In the genomic region with DNA sequence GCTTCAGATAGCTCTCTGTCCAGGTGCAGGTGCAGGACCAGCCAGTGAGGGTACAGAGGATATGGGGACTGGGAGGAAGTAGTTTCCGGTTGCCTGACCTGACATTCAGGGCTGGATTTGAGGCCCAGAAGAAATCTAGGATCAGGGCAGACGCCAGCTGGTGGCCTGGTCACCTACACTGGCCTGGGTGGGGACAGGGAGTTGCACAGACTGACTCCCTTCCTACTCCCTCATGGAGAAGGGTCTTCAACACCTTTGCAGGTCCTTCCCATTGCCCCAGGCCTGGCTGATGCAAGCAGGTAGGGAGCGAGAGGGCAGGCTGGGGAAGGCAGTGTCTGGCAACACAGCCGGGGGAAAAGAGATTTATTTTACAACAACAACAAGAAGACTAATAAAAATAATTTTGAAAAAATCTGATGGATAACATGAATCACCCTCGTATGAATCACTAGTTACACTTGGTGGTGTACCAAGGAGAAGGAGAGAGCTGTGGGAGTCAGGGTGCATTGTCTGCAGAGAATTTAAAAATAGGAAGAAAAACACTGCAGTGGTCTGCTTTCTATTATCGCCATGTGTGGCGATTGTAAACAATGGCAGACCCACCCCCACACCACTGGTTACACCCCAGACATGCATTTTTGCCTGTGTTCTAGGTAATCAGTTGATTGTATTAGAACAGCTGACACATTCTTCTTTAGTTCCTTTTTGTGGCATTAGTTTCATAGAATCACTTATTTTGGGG, we compare ENCODE assay signal across 8 cellular contexts.
A peak's percentile ranks its signal among the peaks of the same experiment; 100 is the strongest.
DNase-seq lines count a peak whose midpoint lies in the region; ATAC-seq, FAIRE-seq and TF ChIP-seq lines count a peak whose summit lies in the region.

No MANE protein-coding gene starts in this region.

- TF ChIP-seq POLR2A in A549 (IDR thresholded peaks at IDR 0.05; ENCODE audit: low read length) (no peak), breast epithelium (IDR thresholded peaks at IDR 0.05) (no peak)

- H3K27ac ChIP-seq in A549 (peak overlapping the region; percentile 64 to 87), OCI-LY3 (ENCODE audit: low read length) (no peak overlapping the region), breast epithelium (peak overlapping the region; percentile 37 to 79), skeletal muscle tissue (ENCODE audit: low read depth, low read length) (peak overlapping the region; percentile 37), colonic mucosa (no peak overlapping the region)

- H3K4me1 ChIP-seq in A549 (peaks cover 55% of the 10 kb centered on the region), OCI-LY3 (ENCODE audit: low read length) (peaks cover 51% of the 10 kb centered on the region), breast epithelium (peaks cover 17 to 20% of the 10 kb centered on the region in 2 donors), skeletal muscle tissue (ENCODE audit: control insufficient read depth in 3 of 3, insufficient read depth in 3 of 3, low read length in 3 of 3) (peaks cover 29 to 44% (median 39%) of the 10 kb centered on the region in 3 donors), colonic mucosa (peaks cover 11% of the 10 kb centered on the region)

- POLR2A ChIA-PET in A549 (lab: Yijun Ruan, JAX) = no interaction called here

- no peak for FAIRE-seq in A549 (lab: Jason Lieb, UNC)
- no peak for FAIRE-seq in D721Med (lab: Jason Lieb, UNC)

- no peak; a peak in 1 of 5 replicates for TF ChIP-seq EP300 in A549 (IDR thresholded peaks at IDR 0.05)

- H3K4me3 ChIP-seq in A549 (no peak overlapping the region), OCI-LY3 (ENCODE audit: low read length) (peak overlapping the region; percentile 65), breast epithelium (no peak overlapping the region), skeletal muscle tissue (ENCODE audit: low read length in 3 of 3) (no peak overlapping the region), colonic mucosa (no peak overlapping the region)

- H3K4me2 ChIP-seq in A549 (peak overlapping the region; percentile 72), OCI-LY3 (ENCODE audit: low read length) (peak overlapping the region; percentile 83)

- peaks cover 3% of the 10 kb centered on the region; the same call in 1 of the 2 replicates for H4K20me1 ChIP-seq in OCI-LY3 (ENCODE audit: insufficient read depth, low read length)

- H3K27me3 ChIP-seq in OCI-LY3 (ENCODE audit: low read depth, low read length) (peaks cover 62% of the 10 kb centered on the region), breast epithelium (no peaks in the 10 kb centered on the region), skeletal muscle tissue (ENCODE audit: control insufficient read depth in 3 of 3, insufficient read depth in 3 of 3, low read length in 3 of 3) (no peaks in the 10 kb centered on the region), colonic mucosa (no peaks in the 10 kb centered on the region)

- peak; percentile 16 to 26; a peak in 2 of 6 replicates for ATAC-seq in A549
- peak; percentile 5 for ATAC-seq in GM21390 (IDR thresholded peaks at IDR 0.05; ENCODE audit: unreplicated experiment)

- TF ChIP-seq CTCF in A549 (IDR thresholded peaks at IDR 0.05) (no peak), OCI-LY3 (IDR thresholded peaks at IDR 0.05; ENCODE audit: low read depth, low read length) (no peak), breast epithelium (IDR thresholded peaks at IDR 0.05) (no peak), D721Med (IDR thresholded peaks at IDR 0.05; ENCODE audit: insufficient read depth, missing control alignments) (no peak), colonic mucosa (IDR thresholded peaks at IDR 0.05) (no peak)

- WGBS in A549 (ENCODE audit: missing lambda C conversion rate) = 12% methylated on average over 5 of the region's 7 CpGs

- CTCF ChIA-PET in A549 (lab: Yijun Ruan, JAX) = interaction anchor here (0.9 to 7.3 kb wide), 4 partner anchors 15 to 112 kb away, joined by 3 to 61 read pairs (median 5); no protein-coding TSS in a partner anchor

- no peak overlapping the region for H3K9ac ChIP-seq in OCI-LY3 (ENCODE audit: low read length)
- H3K9ac ChIP-seq in skeletal muscle tissue (ENCODE audit: low read depth in 1 of 3, low read length in 3 of 3) = no peak overlapping the region
- H3K9ac ChIP-seq in colonic mucosa (ENCODE audit: low read depth in 2 of 2, low read length in 2 of 2) = no peak overlapping the region

- no peak for TF ChIP-seq RAD21 in A549 (conservative IDR thresholded peaks at IDR 0.05 in 1 of 2, IDR thresholded peaks at IDR 0.05 in 1 of 2)

- no peaks in the 10 kb centered on the region for H3K79me2 ChIP-seq in OCI-LY3 (ENCODE audit: low read length)

- DNase-seq in A549 (ENCODE audit: low read depth in 1 of 2, low spot score in 1 of 2) (peak in 1 of 2 experiments; percentile 20), breast epithelium (ENCODE audit: low spot score in 2 of 2) (no peak), D721Med (ENCODE audit: insufficient read length, low spot score) (no peak), colonic mucosa (no peak), NCI-H1092 treated with DMSO at 0.1 percent for 48 hours (lab: John Stamatoyannopoulos, UW) (no peak)

- intact Hi-C loops in breast epithelium (cut with DNase I; ENCODE audit: low total_unique reads) = loop anchor here (10.0 kb wide), 1 partner anchor 314 kb away; no protein-coding TSS in a partner anchor
- intact Hi-C loops in colonic mucosa (cut with DNase I) = loop anchor here (5.0 kb wide), 1 partner anchor 62 kb away; a partner anchor contains a TSS

- no peak overlapping the region for H2AFZ ChIP-seq in OCI-LY3 (ENCODE audit: low read depth, low read length)

- H3K36me3 ChIP-seq in OCI-LY3 (replicated peaks; ENCODE audit: low read depth, low read length) (no peaks in the 10 kb centered on the region), breast epithelium (no peaks in the 10 kb centered on the region), skeletal muscle tissue (ENCODE audit: control insufficient read depth in 3 of 3, insufficient read depth in 3 of 3, low read length in 3 of 3) (no peaks in the 10 kb centered on the region), colonic mucosa (no peaks in the 10 kb centered on the region)

- no peaks in the 10 kb centered on the region for H3K9me3 ChIP-seq in A549
- H3K9me3 ChIP-seq in OCI-LY3 (ENCODE audit: insufficient read depth, low read length) = no peaks in the 10 kb centered on the region
- H3K9me3 ChIP-seq in breast epithelium = no peaks in the 10 kb centered on the region
- H3K9me3 ChIP-seq in skeletal muscle tissue (ENCODE audit: control insufficient read depth in 3 of 3, low read length in 3 of 3) = no peaks in the 10 kb centered on the region
- no peaks in the 10 kb centered on the region for H3K9me3 ChIP-seq in colonic mucosa

TF ChIP-seq in A549, 52 proteins besides CTCF, POLR2A, EP300 and RAD21:
- TF ChIP-seq ZFP36 (IDR thresholded peaks at IDR 0.05; ENCODE audit: borderline replicate concordance, partially characterized antibody) (no peak), JUNB (IDR thresholded peaks at IDR 0.05) (peak; percentile 71), FOSL2 (IDR thresholded peaks at IDR 0.05) (no peak; the same call in 1 of the 2 replicates), FOSL2 (CRISPR knock-in tag; IDR thresholded peaks at IDR 0.05) (peak; percentile 64)
TF ChIP-seq in A549: peak in this region for 2.

Comparison
In these comparisons a context has a peak if more than half of its experiments do, and no peak if none do; other contexts are left out.
1. H3K27ac ChIP-seq: peak in A549 (2 of 2), breast epithelium (2 of 2) and skeletal muscle tissue (single experiment); none in OCI-LY3 (single experiment) and colonic mucosa (single experiment).